In the genomic region with DNA sequence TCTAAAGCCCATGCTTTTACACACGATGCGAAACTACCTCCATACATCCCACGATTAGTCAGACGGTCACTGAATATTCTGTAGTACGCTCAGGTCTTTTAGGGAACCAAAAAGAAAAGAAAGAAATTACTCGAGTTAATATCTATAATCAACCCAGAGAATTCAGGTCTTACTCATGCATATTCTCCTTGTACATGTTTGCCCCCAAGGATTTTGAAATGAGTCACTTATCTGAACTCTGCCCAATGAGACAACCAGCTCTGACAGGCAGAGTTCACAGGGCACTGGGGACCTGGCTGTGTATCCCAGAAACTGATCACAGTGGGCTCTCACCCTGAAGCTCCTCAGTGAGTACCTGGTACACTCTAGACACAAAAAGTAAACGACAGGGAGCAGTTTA, we compare ENCODE assay signal across 1 cellular context.
TF ChIP-seq lines count a peak whose summit lies in the region.

No MANE protein-coding gene starts in this region.

TF ChIP-seq in GM12878, 131 proteins besides CTCF, POLR2A, EP300 and RAD21 (continued from another document):
- TF ChIP-seq SMC3 (IDR thresholded peaks at IDR 0.05; ENCODE audit: borderline replicate concordance, low read length) (no peak), ZSCAN29 (IDR thresholded peaks at IDR 0.05) (no peak), IKZF2 (IDR thresholded peaks at IDR 0.05) (no peak), NR2C1 (IDR thresholded peaks at IDR 0.05) (no peak), MTA3 (IDR thresholded peaks at IDR 0.05; ENCODE audit: borderline replicate concordance, low read length) (no peak), PRDM15 (CRISPR knock-in tag; IDR thresholded peaks at IDR 0.05) (no peak), RAD51 (IDR thresholded peaks at IDR 0.05) (no peak), CBFB (IDR thresholded peaks at IDR 0.05; ENCODE audit: low read depth) (no peak), SKIL (IDR thresholded peaks at IDR 0.05; ENCODE audit: low read depth, poor library complexity, severe bottlenecking) (no peak), WRNIP1 (IDR thresholded peaks at IDR 0.05; ENCODE audit: borderline replicate concordance, low read depth, low read length) (no peak)
